Comparison of ENCODE assay signal across 14 cellular contexts in genomic region chr5:151179489-151179840, GRCh38.
"Had no signal": no experiment of that assay in that cellular context is flagged by ENCODE, and none has a peak within 500 bp of the region (broad histone marks: within the 10 kb centered on the region; RNA-seq: fewer than 3 reads in every experiment).

No MANE protein-coding gene starts in this region.

- H3K27ac Mint-ChIP-seq: activated CD4-positive, alpha-beta T cell treated with anti-CD3 and anti-CD28 coated beads, Interleukin-2, amount 10 ng/mL, durations not matched to agents 24 days and 14 days had no signal

- ATAC-seq: activated naive CD4-positive, alpha-beta T cell treated with anti-CD3 and anti-CD28 coated beads, Interleukin-2, amount 50 U/mL, for 72 hours; natural killer cell; SK-N-SH treated with all-trans-retinoic acid at 6 μM for 48 hours; T-helper 17 cell had no signal

- H3K27ac ChIP-seq: brain microvascular endothelial cell, parathyroid adenoma had no signal

- H3K9me3 ChIP-seq: neutrophil had no signal

- H3K4me3 ChIP-seq: lung had no signal

- H3K4me3 Mint-ChIP-seq: activated CD4-positive, alpha-beta T cell treated with anti-CD3 and anti-CD28 coated beads, Interleukin-2, amount 10 ng/mL, durations not matched to agents 24 days and 14 days; natural killer cell; T-helper 17 cell had no signal

- DNase-seq: activated CD4-positive, alpha-beta T cell treated with anti-CD3 and anti-CD28 coated beads, Interleukin-2, amount 10 ng/mL, durations not matched to agents 24 days and 14 days; activated T-cell treated with anti-CD3 and anti-CD28 coated beads for 4 hours; anterior cingulate cortex; brain microvascular endothelial cell; erythroblast; natural killer cell; stimulated activated naive CD4-positive, alpha-beta T cell; T-helper 17 cell; trophoblast cell had no signal

- H3K27me3 Mint-ChIP-seq: activated CD4-positive, alpha-beta T cell treated with anti-CD3 and anti-CD28 coated beads, Interleukin-2, amount 10 ng/mL, durations not matched to agents 24 days and 14 days; T-helper 17 cell had no signal

- H3K36me3 ChIP-seq: brain microvascular endothelial cell had no signal

- H3K36me3 Mint-ChIP-seq: natural killer cell had no signal

- H3K9me3 Mint-ChIP-seq: natural killer cell had no signal

- H3K27me3 ChIP-seq: brain microvascular endothelial cell, neutrophil had no signal
